26 cellular contexts compared by ENCODE assay signal in genomic region chr7:121570365-121570764, GRCh38.
"Had no signal": no experiment of that assay in that cellular context is flagged by ENCODE, and none has a peak within 500 bp of the region (broad histone marks: within the 10 kb centered on the region; RNA-seq: fewer than 3 reads in every experiment).

No MANE protein-coding gene starts in this region.

- H3K36me3 Mint-ChIP-seq: naive thymus-derived CD4-positive, alpha-beta T cell had no signal

- ATAC-seq: effector memory CD8-positive, alpha-beta T cell; esophagus mucosa; gastrocnemius medialis; heart right ventricle; left cardiac atrium; left lung; left ventricle myocardium superior; lower lobe of right lung; naive thymus-derived CD4-positive, alpha-beta T cell had no signal

- H3K27ac ChIP-seq: colonic mucosa, epithelial cell of prostate, esophagus squamous epithelium, gastrocnemius medialis, heart right ventricle, left lung, lower lobe of right lung had no signal

- H3K9me3 Mint-ChIP-seq: dendritic cell treated with granulocyte-macrophage colony-stimulating factor and Interleukin-4, amounts not matched to agents 40 ng/mL and 50 ng/mL, for 4 days; effector memory CD8-positive, alpha-beta T cell; naive thymus-derived CD4-positive, alpha-beta T cell had no signal

- H3K27me3 ChIP-seq: colonic mucosa, esophagus squamous epithelium, gastrocnemius medialis, left lung had no signal

- H3K4me1 ChIP-seq: colonic mucosa, gastrocnemius medialis, heart right ventricle, left lung, lower lobe of right lung had no signal

- H3K4me1 Mint-ChIP-seq: endodermal cell; naive thymus-derived CD4-positive, alpha-beta T cell had no signal

- H3K27me3 Mint-ChIP-seq: dendritic cell treated with granulocyte-macrophage colony-stimulating factor and Interleukin-4, amounts not matched to agents 40 ng/mL and 50 ng/mL, for 4 days had no signal

- H3K9me3 ChIP-seq: colonic mucosa, esophagus squamous epithelium, gastrocnemius medialis, heart right ventricle, left lung, lower lobe of right lung had no signal

- H3K4me3 Mint-ChIP-seq: dendritic cell treated with granulocyte-macrophage colony-stimulating factor and Interleukin-4, amounts not matched to agents 40 ng/mL and 50 ng/mL, for 4 days; effector memory CD8-positive, alpha-beta T cell; endodermal cell; naive thymus-derived CD4-positive, alpha-beta T cell had no signal

- H3K36me3 ChIP-seq: colonic mucosa, esophagus squamous epithelium, gastrocnemius medialis, heart right ventricle, left lung, lower lobe of right lung had no signal

- H3K4me3 ChIP-seq: colonic mucosa, esophagus squamous epithelium, gastrocnemius medialis, heart right ventricle, left lung, lower lobe of right lung had no signal

- DNase-seq: colonic mucosa; cortex of kidney; effector CD8-positive, alpha-beta T cell; effector memory CD8-positive, alpha-beta T cell; endodermal cell; erythroblast; esophagus squamous epithelium; foreskin fibroblast; foreskin melanocyte; gastrocnemius medialis; glutamatergic neuron; head of caudate nucleus; heart right ventricle; hippocampal formation; islet precursor cell; kidney; kidney glomerular epithelial cell; left cardiac atrium; left lung; left ventricle myocardium superior; lower lobe of right lung; midbrain; naive thymus-derived CD4-positive, alpha-beta T cell had no signal
